In the genomic region with DNA sequence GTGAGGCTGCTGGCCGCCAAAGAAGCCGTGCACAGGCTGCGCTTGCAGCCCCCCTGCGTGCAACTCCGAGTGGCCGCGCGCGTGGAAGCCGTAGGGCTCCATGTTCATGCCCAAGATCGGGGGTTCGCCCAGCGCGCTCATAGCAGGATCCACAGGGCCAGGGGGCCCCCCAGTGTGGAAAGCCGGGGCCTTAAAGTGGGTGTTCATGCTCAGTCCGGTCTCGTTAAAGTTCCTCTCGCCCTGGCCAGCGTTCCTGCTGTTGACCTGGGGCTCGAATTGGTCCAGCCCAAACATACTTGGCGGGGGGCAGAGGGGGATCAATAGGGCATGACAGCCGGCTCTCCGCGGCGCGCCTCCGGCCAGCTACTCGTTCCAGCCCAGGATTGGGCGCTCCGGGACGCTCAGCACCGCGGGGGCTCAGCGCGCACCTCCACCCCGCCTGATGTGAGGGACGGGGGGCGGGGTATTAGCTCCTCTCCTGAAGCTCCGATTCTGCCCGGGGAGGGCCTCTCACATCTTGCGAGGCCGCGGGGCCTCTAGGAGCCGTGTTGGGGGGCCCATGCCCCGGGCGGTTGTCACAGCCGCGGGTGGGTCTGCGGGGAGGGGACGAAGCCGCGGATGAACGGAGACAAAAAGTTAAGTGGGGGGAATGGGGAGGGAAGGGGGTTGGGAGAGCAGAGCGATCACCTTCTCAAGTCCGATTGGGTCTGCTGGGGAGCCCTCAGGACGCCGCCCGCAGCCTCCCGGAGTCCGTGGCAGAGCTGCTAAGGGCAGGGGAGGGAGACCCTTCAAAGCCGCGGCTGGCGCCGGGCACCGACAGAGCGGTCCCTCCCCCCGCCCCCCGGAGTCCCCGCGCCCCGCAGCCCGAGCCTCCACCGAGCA, we compare ENCODE assay signal across 1 cellular context.
TF ChIP-seq lines count a peak whose summit lies in the region.

No MANE protein-coding gene starts in this region.

TF ChIP-seq in SK-N-SH treated with all-trans-retinoic acid at 6 μM for 48 hours, 23 proteins besides CTCF, POLR2A, EP300 and RAD21 (continued from another document):
- TF ChIP-seq ARNTL (CRISPR knock-in tag; IDR thresholded peaks at IDR 0.05; ENCODE audit: borderline replicate concordance, low read depth) (no peak), ESRRG (CRISPR knock-in tag; IDR thresholded peaks at IDR 0.05) (no peak), ZFP30 (CRISPR knock-in tag; IDR thresholded peaks at IDR 0.05) (no peak)
